Comparison of ENCODE assay signal across 2 cellular contexts in genomic region chr1:27863552-27863943, GRCh38.
A peak's percentile ranks its signal among the peaks of the same experiment; 100 is the strongest.
TF ChIP-seq lines count a peak whose summit lies in the region.

No MANE protein-coding gene starts in this region.

TF ChIP-seq in liver, 16 proteins besides CTCF, POLR2A, EP300 and RAD21:
- TF ChIP-seq, protein P1, sequence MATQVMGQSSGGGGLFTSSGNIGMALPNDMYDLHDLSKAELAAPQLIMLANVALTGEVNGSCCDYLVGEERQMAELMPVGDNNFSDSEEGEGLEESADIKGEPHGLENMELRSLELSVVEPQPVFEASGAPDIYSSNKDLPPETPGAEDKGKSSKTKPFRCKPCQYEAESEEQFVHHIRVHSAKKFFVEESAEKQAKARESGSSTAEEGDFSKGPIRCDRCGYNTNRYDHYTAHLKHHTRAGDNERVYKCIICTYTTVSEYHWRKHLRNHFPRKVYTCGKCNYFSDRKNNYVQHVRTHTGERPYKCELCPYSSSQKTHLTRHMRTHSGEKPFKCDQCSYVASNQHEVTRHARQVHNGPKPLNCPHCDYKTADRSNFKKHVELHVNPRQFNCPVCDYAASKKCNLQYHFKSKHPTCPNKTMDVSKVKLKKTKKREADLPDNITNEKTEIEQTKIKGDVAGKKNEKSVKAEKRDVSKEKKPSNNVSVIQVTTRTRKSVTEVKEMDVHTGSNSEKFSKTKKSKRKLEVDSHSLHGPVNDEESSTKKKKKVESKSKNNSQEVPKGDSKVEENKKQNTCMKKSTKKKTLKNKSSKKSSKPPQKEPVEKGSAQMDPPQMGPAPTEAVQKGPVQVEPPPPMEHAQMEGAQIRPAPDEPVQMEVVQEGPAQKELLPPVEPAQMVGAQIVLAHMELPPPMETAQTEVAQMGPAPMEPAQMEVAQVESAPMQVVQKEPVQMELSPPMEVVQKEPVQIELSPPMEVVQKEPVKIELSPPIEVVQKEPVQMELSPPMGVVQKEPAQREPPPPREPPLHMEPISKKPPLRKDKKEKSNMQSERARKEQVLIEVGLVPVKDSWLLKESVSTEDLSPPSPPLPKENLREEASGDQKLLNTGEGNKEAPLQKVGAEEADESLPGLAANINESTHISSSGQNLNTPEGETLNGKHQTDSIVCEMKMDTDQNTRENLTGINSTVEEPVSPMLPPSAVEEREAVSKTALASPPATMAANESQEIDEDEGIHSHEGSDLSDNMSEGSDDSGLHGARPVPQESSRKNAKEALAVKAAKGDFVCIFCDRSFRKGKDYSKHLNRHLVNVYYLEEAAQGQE (IDR thresholded peaks at IDR 0.05) = no peak
- TF ChIP-seq SP1 (IDR thresholded peaks at IDR 0.05) = no peak
- no peak for TF ChIP-seq YY1 (IDR thresholded peaks at IDR 0.05)
- TF ChIP-seq JUND (IDR thresholded peaks at IDR 0.05) = no peak
- peak; percentile 3 for TF ChIP-seq MAX (IDR thresholded peaks at IDR 0.05)
- no peak for TF ChIP-seq GABPA (IDR thresholded peaks at IDR 0.05 in 1 of 2, conservative IDR thresholded peaks at IDR 0.05 in 1 of 2)

TF ChIP-seq in HepG2, 621 proteins besides CTCF, POLR2A, EP300 and RAD21:
- TF ChIP-seq GTF3A (CRISPR knock-in tag; conservative IDR thresholded peaks at IDR 0.05) (no peak), DDIT3 (CRISPR knock-in tag; IDR thresholded peaks at IDR 0.05) (no peak), ZNF777 (CRISPR knock-in tag; IDR thresholded peaks at IDR 0.05) (no peak)
TF ChIP-seq in HepG2: peak in this region for 0.
